ENCODE assay signal across 20 cellular contexts in the genomic region with DNA sequence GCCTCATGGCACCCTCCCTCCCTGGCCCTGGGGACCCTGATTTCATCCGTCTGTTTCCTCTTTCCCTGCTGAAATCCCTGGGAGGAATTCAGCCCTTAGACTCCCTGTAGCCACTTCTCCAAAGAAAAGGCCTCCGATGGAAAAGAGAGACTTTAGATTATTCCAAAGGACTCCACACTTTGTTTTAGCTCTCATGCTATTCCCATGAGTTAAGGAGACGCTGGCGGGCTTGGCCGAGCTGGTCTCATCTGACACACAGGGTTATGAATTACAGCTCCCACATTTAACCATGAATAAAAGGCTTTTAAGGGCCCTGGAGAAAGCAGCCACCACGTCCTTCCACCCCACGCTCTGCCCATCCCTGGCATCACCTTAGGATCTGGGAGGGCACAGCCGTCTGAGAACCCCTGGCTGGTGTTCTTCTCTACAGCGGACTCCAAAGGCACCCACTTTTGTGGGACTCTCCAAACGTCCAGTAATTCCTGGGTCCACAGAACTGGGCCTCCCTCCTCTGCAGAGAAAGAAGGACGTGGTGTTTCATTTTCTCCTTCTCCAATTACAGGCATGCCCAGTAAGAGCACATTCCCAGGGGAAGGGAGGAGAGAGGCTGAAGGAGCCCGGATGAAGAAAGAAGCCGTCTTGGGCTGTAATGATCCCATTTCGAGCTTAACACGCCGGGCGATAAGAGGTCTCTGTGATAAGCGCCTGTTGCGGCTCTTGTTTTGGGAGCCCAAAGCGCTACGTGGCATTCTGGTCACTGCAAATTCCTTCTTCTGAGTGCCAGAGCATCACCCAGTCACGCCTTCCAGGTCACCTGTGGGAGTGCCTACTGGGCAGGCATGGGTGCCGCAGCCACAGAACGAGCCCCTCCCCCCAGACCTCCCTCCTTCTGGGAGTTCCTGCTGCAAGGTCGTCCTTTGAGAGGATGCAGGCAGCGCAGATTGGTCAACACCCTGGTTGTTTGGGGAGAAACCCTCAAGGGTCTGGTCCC. TPM values are rescaled to one million over a fixed set of nuclear protein-coding genes. Genes with fewer than 3 reads are reported as not detected.
DNase-seq lines count a peak whose midpoint lies in the region; ATAC-seq and TF ChIP-seq lines count a peak whose summit lies in the region.
"Had no signal": no experiment of that assay in that cellular context is flagged by ENCODE, and none has a peak within 500 bp of the region (broad histone marks: within the 10 kb centered on the region; RNA-seq: fewer than 3 reads in every experiment).

No MANE protein-coding gene starts in this region.

- TF ChIP-seq CTCF in gastrocnemius medialis (IDR thresholded peaks at IDR 0.05 in 4 of 5, conservative IDR thresholded peaks at IDR 0.05 in 1 of 5), result no peak

- TF ChIP-seq POLR2A in gastrocnemius medialis (IDR thresholded peaks at IDR 0.05), result no peak

- H3K27ac ChIP-seq in gastrocnemius medialis, result peak overlapping the region; percentile 41 to 58 (median 50)
- H3K27ac ChIP-seq: colonic mucosa, HL-60, KMS-11 had no signal

- no peak overlapping the region for H3K4me3 Mint-ChIP-seq in stimulated activated naive CD8-positive, alpha-beta T cell treated with anti-CD3 and anti-CD28 coated beads, Interleukin-15, amount 100 ng/mL, for 72 hours
- H3K4me3 Mint-ChIP-seq: activated CD4-positive, alpha-beta T cell treated with anti-CD3 and anti-CD28 coated beads, Interleukin-2, amount 10 ng/mL, durations not matched to agents 24 days and 14 days; activated naive CD8-positive, alpha-beta T cell treated with anti-CD3 and anti-CD28 coated beads, Interleukin-2, amount 10 ng/mL, durations not matched to agents 7 days and 5 days; CD14-positive monocyte had no signal

- intact Hi-C loops in left ventricle myocardium superior (cut with micrococcal nuclease), result no loop called here
- intact Hi-C loops in gastrocnemius medialis (cut with DNase I; ENCODE audit: low total_unique reads), result no loop called here

- DNase-seq in EH (ENCODE audit: low read depth), result peak; percentile 28
- DNase-seq in NCI-H82 treated with DMSO at 0.1 percent for 48 hours (lab: John Stamatoyannopoulos, UW; ENCODE audit: unreplicated experiment), result peak; percentile 5
- no peak for DNase-seq in left ventricle myocardium superior
- no peak for DNase-seq in gastrocnemius medialis
- DNase-seq in stimulated activated naive CD8-positive, alpha-beta T cell treated with anti-CD3 and anti-CD28 coated beads, Interleukin-15, amount 100 ng/mL, for 72 hours, result no peak
- DNase-seq in central memory CD4-positive, alpha-beta T cell, result no peak
- DNase-seq in activated CD4-positive, alpha-beta T cell treated with anti-CD3 and anti-CD28 coated beads, Interleukin-2, amount 50 U/mL, for 48 hours, result no peak
- DNase-seq in mesenteric fat pad (ENCODE audit: low spot score), result no peak
- DNase-seq: activated CD4-positive, alpha-beta T cell treated with anti-CD3 and anti-CD28 coated beads, Interleukin-2, amount 10 ng/mL, durations not matched to agents 24 days and 14 days; activated naive CD8-positive, alpha-beta T cell treated with anti-CD3 and anti-CD28 coated beads, Interleukin-2, amount 10 ng/mL, durations not matched to agents 7 days and 5 days; activated T-cell treated with anti-CD3 and anti-CD28 coated beads, Interleukin-2, amount 50 U/mL, for 1 hour; colonic mucosa; esophagus squamous epithelium; occipital lobe; SHP77 had no signal

- no peak overlapping the region for H3K4me3 ChIP-seq in gastrocnemius medialis
- H3K4me3 ChIP-seq: colonic mucosa, esophagus squamous epithelium had no signal

- no peaks in the 10 kb centered on the region for H3K9me3 Mint-ChIP-seq in stimulated activated naive CD8-positive, alpha-beta T cell treated with anti-CD3 and anti-CD28 coated beads, Interleukin-15, amount 100 ng/mL, for 72 hours
- H3K9me3 Mint-ChIP-seq: activated CD4-positive, alpha-beta T cell treated with anti-CD3 and anti-CD28 coated beads, Interleukin-2, amount 10 ng/mL, durations not matched to agents 24 days and 14 days; activated naive CD8-positive, alpha-beta T cell treated with anti-CD3 and anti-CD28 coated beads, Interleukin-2, amount 10 ng/mL, durations not matched to agents 7 days and 5 days had no signal

- in situ Hi-C loops in gastrocnemius medialis (cut with MboI; ENCODE audit: low sequenced_read_pairs in 4 of 4), result no loop called here

- H3K4me1 ChIP-seq in gastrocnemius medialis, result no peaks in the 10 kb centered on the region
- H3K4me1 ChIP-seq: colonic mucosa had no signal

- H3K9me3 ChIP-seq in gastrocnemius medialis, result no peaks in the 10 kb centered on the region
- H3K9me3 ChIP-seq: colonic mucosa, esophagus squamous epithelium had no signal

- no peaks in the 10 kb centered on the region for H3K36me3 ChIP-seq in gastrocnemius medialis
- H3K36me3 ChIP-seq: colonic mucosa, esophagus squamous epithelium had no signal

- peaks cover 0 to 1% (median 0%) of the 10 kb centered on the region in 3 donors for H3K27me3 ChIP-seq in gastrocnemius medialis
- H3K27me3 ChIP-seq: colonic mucosa, esophagus squamous epithelium had no signal

- no peaks in the 10 kb centered on the region for H3K4me1 Mint-ChIP-seq in stimulated activated naive CD8-positive, alpha-beta T cell treated with anti-CD3 and anti-CD28 coated beads, Interleukin-15, amount 100 ng/mL, for 72 hours
- H3K4me1 Mint-ChIP-seq: activated CD4-positive, alpha-beta T cell treated with anti-CD3 and anti-CD28 coated beads, Interleukin-2, amount 10 ng/mL, durations not matched to agents 24 days and 14 days; activated naive CD8-positive, alpha-beta T cell treated with anti-CD3 and anti-CD28 coated beads, Interleukin-2, amount 10 ng/mL, durations not matched to agents 7 days and 5 days; CD14-positive monocyte had no signal

- no peak overlapping the region for H3K27ac Mint-ChIP-seq in stimulated activated naive CD8-positive, alpha-beta T cell treated with anti-CD3 and anti-CD28 coated beads, Interleukin-15, amount 100 ng/mL, for 72 hours
- H3K27ac Mint-ChIP-seq: activated CD4-positive, alpha-beta T cell treated with anti-CD3 and anti-CD28 coated beads, Interleukin-2, amount 10 ng/mL, durations not matched to agents 24 days and 14 days; activated naive CD8-positive, alpha-beta T cell treated with anti-CD3 and anti-CD28 coated beads, Interleukin-2, amount 10 ng/mL, durations not matched to agents 7 days and 5 days; CD14-positive monocyte had no signal

- ATAC-seq in left ventricle myocardium superior (peak; percentile 70), gastrocnemius medialis (peak in 1 of 2 donors; percentile 45)
- ATAC-seq in stimulated activated naive CD8-positive, alpha-beta T cell treated with anti-CD3 and anti-CD28 coated beads, Interleukin-15, amount 100 ng/mL, for 72 hours, result no peak

- peaks cover 24% of the 10 kb centered on the region for H3K27me3 Mint-ChIP-seq in stimulated activated naive CD8-positive, alpha-beta T cell treated with anti-CD3 and anti-CD28 coated beads, Interleukin-15, amount 100 ng/mL, for 72 hours

RNA-seq across cellular contexts. Expression of gene ANO1, which starts 57.3 kb away (rescaled TPM):
- total RNA-seq in left ventricle myocardium superior (6.8 TPM), gastrocnemius medialis (1 to 10 TPM; 2.3 to 9.2 (median 4.2) TPM), mesenteric fat pad (5.7 TPM)
- total RNA-seq: activated CD4-positive, alpha-beta T cell treated with anti-CD3 and anti-CD28 coated beads, Interleukin-2, amount 10 ng/mL, durations not matched to agents 24 days and 14 days; activated naive CD8-positive, alpha-beta T cell treated with anti-CD3 and anti-CD28 coated beads, Interleukin-2, amount 10 ng/mL, durations not matched to agents 7 days and 5 days; lung microvascular endothelial cell; T-helper 2 cell treated with Interferon-gamma antibody and Interleukin-4, amounts not matched to agents 100 ng/mL and 5 ng/mL, for 36 hours had no signal

Comparison
In these comparisons a context has a peak if more than half of its experiments do, and no peak if none do; other contexts are left out.
1. DNase-seq: peak in EH (single experiment) and NCI-H82 treated with DMSO at 0.1 percent for 48 hours (single experiment); none in left ventricle myocardium superior (single experiment), gastrocnemius medialis (0 of 2), stimulated activated naive CD8-positive, alpha-beta T cell treated with anti-CD3 and anti-CD28 coated beads, Interleukin-15, amount 100 ng/mL, for 72 hours (0 of 2), central memory CD4-positive, alpha-beta T cell (single experiment), activated CD4-positive, alpha-beta T cell treated with anti-CD3 and anti-CD28 coated beads, Interleukin-2, amount 50 U/mL, for 48 hours (0 of 2) and mesenteric fat pad (single experiment).